1 cellular context compared by ENCODE assay signal in the genomic region with DNA sequence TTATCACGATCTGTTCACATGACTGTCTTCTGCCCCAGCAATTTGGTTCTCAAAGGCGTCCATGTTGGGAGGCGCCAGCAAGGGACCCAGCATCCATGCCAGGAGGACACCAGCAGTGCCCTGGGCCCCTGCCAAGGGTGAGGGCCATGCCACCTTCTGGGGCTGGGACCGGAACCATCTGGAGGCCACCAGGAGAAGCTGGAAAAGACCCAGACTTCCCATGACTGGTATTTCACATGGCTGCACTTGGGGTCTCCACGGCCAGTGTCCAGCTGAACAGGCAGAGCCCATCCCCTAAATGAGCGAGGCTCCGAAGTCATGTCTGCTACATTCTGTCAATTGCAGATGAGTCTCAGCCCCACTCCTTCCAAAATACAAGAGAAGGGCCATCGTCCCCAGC.
TF ChIP-seq lines count a peak whose summit lies in the region.

No MANE protein-coding gene starts in this region.

TF ChIP-seq in IMR-90, 13 proteins besides CTCF, POLR2A, EP300 and RAD21:
- TF ChIP-seq FOS (IDR thresholded peaks at IDR 0.05; ENCODE audit: low read depth, low read length) (no peak), MAFK (IDR thresholded peaks at IDR 0.05; ENCODE audit: low read depth, low read length) (no peak), MXI1 (IDR thresholded peaks at IDR 0.05; ENCODE audit: borderline replicate concordance, low read depth, low read length) (no peak), NFE2L2 (IDR thresholded peaks at IDR 0.05; ENCODE audit: low read depth, low read length) (no peak), RFX5 (IDR thresholded peaks at IDR 0.05; ENCODE audit: low read depth, low read length) (no peak), BHLHE40 (IDR thresholded peaks at IDR 0.05; ENCODE audit: low read depth, low read length) (no peak), MAZ (IDR thresholded peaks at IDR 0.05; ENCODE audit: borderline replicate concordance, low read depth, low read length) (no peak), CHD1 (IDR thresholded peaks at IDR 0.05; ENCODE audit: low read depth, low read length) (no peak), RCOR1 (IDR thresholded peaks at IDR 0.05; ENCODE audit: insufficient replicate concordance, low read length) (no peak), CEBPB (IDR thresholded peaks at IDR 0.05; ENCODE audit: low read depth, low read length) (no peak), SMC3 (IDR thresholded peaks at IDR 0.05; ENCODE audit: low read depth, low read length) (no peak)
- TF ChIP-seq, protein P1, sequence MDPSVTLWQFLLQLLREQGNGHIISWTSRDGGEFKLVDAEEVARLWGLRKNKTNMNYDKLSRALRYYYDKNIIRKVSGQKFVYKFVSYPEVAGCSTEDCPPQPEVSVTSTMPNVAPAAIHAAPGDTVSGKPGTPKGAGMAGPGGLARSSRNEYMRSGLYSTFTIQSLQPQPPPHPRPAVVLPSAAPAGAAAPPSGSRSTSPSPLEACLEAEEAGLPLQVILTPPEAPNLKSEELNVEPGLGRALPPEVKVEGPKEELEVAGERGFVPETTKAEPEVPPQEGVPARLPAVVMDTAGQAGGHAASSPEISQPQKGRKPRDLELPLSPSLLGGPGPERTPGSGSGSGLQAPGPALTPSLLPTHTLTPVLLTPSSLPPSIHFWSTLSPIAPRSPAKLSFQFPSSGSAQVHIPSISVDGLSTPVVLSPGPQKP (IDR thresholded peaks at IDR 0.05; ENCODE audit: borderline replicate concordance, low read depth, low read length): no peak
- TF ChIP-seq, protein P2, sequence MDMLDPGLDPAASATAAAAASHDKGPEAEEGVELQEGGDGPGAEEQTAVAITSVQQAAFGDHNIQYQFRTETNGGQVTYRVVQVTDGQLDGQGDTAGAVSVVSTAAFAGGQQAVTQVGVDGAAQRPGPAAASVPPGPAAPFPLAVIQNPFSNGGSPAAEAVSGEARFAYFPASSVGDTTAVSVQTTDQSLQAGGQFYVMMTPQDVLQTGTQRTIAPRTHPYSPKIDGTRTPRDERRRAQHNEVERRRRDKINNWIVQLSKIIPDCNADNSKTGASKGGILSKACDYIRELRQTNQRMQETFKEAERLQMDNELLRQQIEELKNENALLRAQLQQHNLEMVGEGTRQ (IDR thresholded peaks at IDR 0.05; ENCODE audit: low read depth, low read length): no peak
